In genomic region chr17:59284317-59284716, GRCh38 we compare ENCODE assay signal across 24 cellular contexts. TPM values are rescaled to one million over a fixed set of nuclear protein-coding genes. Genes with fewer than 3 reads are reported as not detected.
DNase-seq lines count a peak whose midpoint lies in the region; ATAC-seq and TF ChIP-seq lines count a peak whose summit lies in the region.
"Had no signal": no experiment of that assay in that cellular context is flagged by ENCODE, and none has a peak within 500 bp of the region (broad histone marks: within the 10 kb centered on the region; RNA-seq: fewer than 3 reads in every experiment).

No MANE protein-coding gene starts in this region.

- H3K4me1 ChIP-seq in mesendoderm (ENCODE audit: control insufficient read depth, low read depth, low read length) (no peaks in the 10 kb centered on the region), spleen (peaks cover 0 to 15% (median 1%) of the 10 kb centered on the region in 6 donors)
- H3K4me1 ChIP-seq: A549, SJSA1 had no signal

- no peak overlapping the region for H3K18ac ChIP-seq in mesendoderm (ENCODE audit: low read length)

- no peak overlapping the region for H3K56ac ChIP-seq in mesendoderm (ENCODE audit: low read length)

- H2BK120ac ChIP-seq in mesendoderm (ENCODE audit: low read depth, low read length), result no peak overlapping the region

- H3K27me3 ChIP-seq in mesendoderm (ENCODE audit: insufficient read depth, low read length, poor library complexity) (no peaks in the 10 kb centered on the region), spleen (replicated peaks in 1 of 7) (no peaks in the 10 kb centered on the region)
- H3K27me3 ChIP-seq: MG63 had no signal

- no peaks in the 10 kb centered on the region for H3K36me3 Mint-ChIP-seq in activated T-cell treated with anti-CD3 and anti-CD28 coated beads, Interleukin-2, amount 50 U/mL, for 4 hours (ENCODE audit: insufficient read depth)
- H3K36me3 Mint-ChIP-seq: CD8-positive, alpha-beta memory T cell had no signal

- no peak overlapping the region for H3K4me3 Mint-ChIP-seq in activated T-cell treated with anti-CD3 and anti-CD28 coated beads, Interleukin-2, amount 50 U/mL, for 4 hours
- H3K4me3 Mint-ChIP-seq: CD8-positive, alpha-beta memory T cell; GM23338; H9 had no signal

- no peak overlapping the region for H3K9ac ChIP-seq in mesendoderm (ENCODE audit: low read length)

- H4K5ac ChIP-seq in mesendoderm (ENCODE audit: low read length), result no peak overlapping the region

- no peak overlapping the region for H3K4ac ChIP-seq in mesendoderm (ENCODE audit: low read depth, low read length)

- H4K8ac ChIP-seq in mesendoderm (ENCODE audit: low read depth, low read length), result no peak overlapping the region

- H3K79me2 ChIP-seq in mesendoderm (ENCODE audit: control insufficient read depth, insufficient read depth, low read length), result no peaks in the 10 kb centered on the region

- no peak overlapping the region for H2AK5ac ChIP-seq in mesendoderm (ENCODE audit: low read length)

- H3K4me2 ChIP-seq in mesendoderm (ENCODE audit: low read length), result no peak overlapping the region
- H3K4me2 ChIP-seq: A549, GM23338 had no signal

- no peaks in the 10 kb centered on the region for H3K27me3 Mint-ChIP-seq in activated T-cell treated with anti-CD3 and anti-CD28 coated beads, Interleukin-2, amount 50 U/mL, for 4 hours (ENCODE audit: low read depth)
- H3K27me3 Mint-ChIP-seq: CD8-positive, alpha-beta memory T cell had no signal

- H2BK15ac ChIP-seq in mesendoderm (replicated peaks; ENCODE audit: low read depth), result no peak overlapping the region

- no peak for TF ChIP-seq POLR2A in spleen (IDR thresholded peaks at IDR 0.05)

- H3K27ac ChIP-seq in C4-2B (0 out of 2 replicates have a peak overlapping the region, but pooled peaks have one; percentile 16), mesendoderm (ENCODE audit: low read depth, low read length) (no peak overlapping the region), spleen (no peak overlapping the region)
- H3K27ac ChIP-seq: A549, SJSA1 had no signal

- no peak overlapping the region for H3K4me3 ChIP-seq in mesendoderm (ENCODE audit: low read length)
- H3K4me3 ChIP-seq in spleen, result no peak overlapping the region
- H3K4me3 ChIP-seq: A549, GM23338, MG63, SJSA1 had no signal

- no peaks in the 10 kb centered on the region for H3K79me1 ChIP-seq in mesendoderm (ENCODE audit: low read length)

- intact Hi-C loops in spleen (cut with DNase I; ENCODE audit: low total_unique reads), result no loop called here

- H3K36me3 ChIP-seq in mesendoderm (ENCODE audit: control insufficient read depth, insufficient read depth, low read length) (no peaks in the 10 kb centered on the region), spleen (no peaks in the 10 kb centered on the region)
- H3K36me3 ChIP-seq: MG63, SJSA1 had no signal

- no CpG with 5 or more reads among the region's 4 CpGs for WGBS in mesendoderm (ENCODE audit: extremely low coverage, insufficient coverage, low lambda C conversion rate)
- WGBS in spleen, 5 donors, result 75 to 85% (median 82%) methylated on average over 4 of the region's 4 CpGs

- DNase-seq in M059J (ENCODE audit: low read depth) (peak; percentile 44), dermis blood vessel endothelial cell (peak; percentile 42), mesendoderm (peak; percentile 26), spleen (no peak)
- DNase-seq in activated T-cell treated with anti-CD3 and anti-CD28 coated beads, Interleukin-2, amount 50 U/mL, for 4 hours, result no peak
- DNase-seq: AML-193; C1 segment of cervical spinal cord; CD8-positive, alpha-beta memory T cell; DMS79 treated with DMSO at 0.1 percent for 48 hours; H9; KBM-7; MG63; NCI-H1105 treated with DMSO at 0.1 percent for 48 hours; NCI-H1694; NCI-H2029 treated with DMSO at 0.1 percent for 48 hours; NCI-H446 treated with DMSO at 0.1 percent for 48 hours; NCI-H526; Right ventricle myocardium superior; RPMI8226 had no signal

- no peaks in the 10 kb centered on the region for H3K9me3 ChIP-seq in spleen
- H3K9me3 ChIP-seq: A549, MG63, SJSA1 had no signal

- TF ChIP-seq CTCF in C4-2B (conservative IDR thresholded peaks at IDR 0.05) (no peak), spleen (IDR thresholded peaks at IDR 0.05 in 8 of 11, conservative IDR thresholded peaks at IDR 0.05 in 3 of 11) (no peak)

- H2BK5ac ChIP-seq in mesendoderm (ENCODE audit: low read length), result no peak overlapping the region

- no peak for ATAC-seq in HG02642 (IDR thresholded peaks at IDR 0.05; ENCODE audit: poor library complexity, unreplicated experiment)
- ATAC-seq in activated T-cell treated with anti-CD3 and anti-CD28 coated beads, Interleukin-2, amount 50 U/mL, for 4 hours, result no peak
- ATAC-seq: GM23338 had no signal

- H3K9me3 Mint-ChIP-seq in activated T-cell treated with anti-CD3 and anti-CD28 coated beads, Interleukin-2, amount 50 U/mL, for 4 hours, result no peaks in the 10 kb centered on the region
- H3K9me3 Mint-ChIP-seq: CD8-positive, alpha-beta memory T cell had no signal

- no peaks in the 10 kb centered on the region for H3K4me1 Mint-ChIP-seq in activated T-cell treated with anti-CD3 and anti-CD28 coated beads, Interleukin-2, amount 50 U/mL, for 4 hours (ENCODE audit: low read depth)
- H3K4me1 Mint-ChIP-seq: CD8-positive, alpha-beta memory T cell; GM23338 had no signal

- no peak overlapping the region for H3K23ac ChIP-seq in mesendoderm (ENCODE audit: low read length)

RNA-seq across cellular contexts. Expression of gene YPEL2, which starts 47.1 kb away (rescaled TPM):
- 1.7 and 2.7 TPM in 2 replicates for total RNA-seq in M059J (2014; rRNA removed; shearing (Covaris generic))
- total RNA-seq in dermis blood vessel endothelial cell (90.8 and 101 TPM in 2 replicates), spleen (10 to 100 TPM; 24.6 to 45.6 (median 36.2) TPM)
- polyA plus RNA-seq in mesendoderm (2013, experiment 1 of 2), result 3.5 TPM
- 2.9 TPM for polyA plus RNA-seq in mesendoderm (2013, experiment 2 of 2)
- 1 to 10 TPM; 6.7 to 9.1 (median 9.0) TPM for polyA plus RNA-seq in spleen
- 1 to 10 TPM; 1.3 to 3.1 (median 1.8) TPM for total RNA-seq in activated T-cell treated with anti-CD3 and anti-CD28 coated beads, Interleukin-2, amount 50 U/mL, for 4 hours

Comparison
In these comparisons a context has a peak if more than half of its experiments do, and no peak if none do; other contexts are left out.
1. DNase-seq: peak in M059J (single experiment), dermis blood vessel endothelial cell (single experiment) and mesendoderm (single experiment); none in spleen (single experiment) and activated T-cell treated with anti-CD3 and anti-CD28 coated beads, Interleukin-2, amount 50 U/mL, for 4 hours (single experiment).